Comparison of ENCODE assay signal across 12 cellular contexts in genomic region chr20:5362771-5363170, GRCh38. TPM values are rescaled to one million over a fixed set of nuclear protein-coding genes. Genes with fewer than 3 reads are reported as not detected.
"Had no signal": no experiment of that assay in that cellular context is flagged by ENCODE, and none has a peak within 500 bp of the region (broad histone marks: within the 10 kb centered on the region; RNA-seq: fewer than 3 reads in every experiment).

No MANE protein-coding gene starts in this region.

- H3K4me2 ChIP-seq: GM23338 had no signal

- ATAC-seq: GM23338, HCT116 had no signal

- H3K36me3 ChIP-seq: HAP-1 had no signal

- H3K4me3 ChIP-seq: GM23248, GM23338, HAP-1 had no signal

- H3K4me3 Mint-ChIP-seq: GM23338, H9, HFFc6 had no signal

- H3K27ac ChIP-seq: GM23248 had no signal

- DNase-seq: GM23248, GOT3, H7, H9, HCEC 1CT, HFFc6 had no signal

- H3K4me1 ChIP-seq: HAP-1 had no signal

- FAIRE-seq: H1, H54 had no signal

- H3K9me3 ChIP-seq: HAP-1 had no signal

- H3K27ac Mint-ChIP-seq: GM23338, H9, HFFc6 had no signal

- H3K9ac ChIP-seq: GM23248 had no signal

- H2AFZ ChIP-seq: GM23248, GM23338 had no signal

RNA-seq across cellular contexts. Expression of gene PROKR2, which starts 46.0 kb away (rescaled TPM):
- total RNA-seq: GM23248, H4, HFFc6 had no signal
- polyA plus RNA-seq: GM23248 had no signal
